In the genomic region with DNA sequence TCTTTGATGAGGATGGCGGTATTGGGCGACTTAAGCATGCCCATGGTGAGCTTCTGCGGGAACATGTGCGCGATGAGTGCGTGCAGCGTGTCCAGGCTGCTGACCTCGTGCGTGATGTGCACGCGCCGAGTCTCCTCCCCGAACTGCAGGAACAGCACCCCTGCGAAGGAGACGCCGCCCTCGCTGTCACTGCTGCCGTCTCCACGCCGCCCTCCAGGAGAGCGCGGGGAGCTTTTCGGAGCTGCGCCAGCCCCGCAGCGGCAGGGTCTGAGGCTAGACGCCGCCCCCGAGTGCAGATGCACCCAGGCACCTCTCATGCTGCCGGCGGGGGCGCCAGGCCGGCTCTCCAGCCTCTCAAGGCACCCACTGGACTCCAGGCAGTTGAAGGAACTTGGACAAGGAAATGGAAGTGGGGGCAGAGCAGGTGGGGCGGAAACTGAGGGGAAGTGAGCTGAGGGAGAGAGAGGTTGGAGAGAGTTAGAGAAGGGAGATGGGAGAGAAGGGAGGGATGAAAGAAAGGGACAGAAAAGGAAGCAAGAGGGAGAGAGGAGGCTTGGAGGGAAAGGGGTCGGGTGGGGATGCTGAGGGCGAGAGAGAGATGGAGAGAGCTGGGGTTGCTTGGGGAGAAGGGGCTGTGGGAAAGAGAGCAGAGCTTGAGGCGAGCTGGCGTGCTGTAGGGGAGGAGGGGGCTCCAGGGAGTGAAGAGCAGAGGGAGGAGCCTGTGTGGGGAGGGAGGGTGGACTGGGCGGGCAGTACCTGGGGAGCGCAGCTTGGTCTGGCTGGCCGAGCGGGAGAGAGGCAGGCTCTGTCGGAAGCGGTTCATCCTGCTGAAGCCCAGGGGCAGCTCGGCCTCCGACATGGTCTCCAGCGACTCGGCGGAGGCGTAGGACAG, we compare ENCODE assay signal across 17 cellular contexts. TPM values are rescaled to one million over a fixed set of nuclear protein-coding genes. Genes with fewer than 3 reads are reported as not detected.
A peak's percentile ranks its signal among the peaks of the same experiment; 100 is the strongest.
DNase-seq lines count a peak whose midpoint lies in the region; ATAC-seq and TF ChIP-seq lines count a peak whose summit lies in the region.
"Had no signal": no experiment of that assay in that cellular context is flagged by ENCODE, and none has a peak within 500 bp of the region (broad histone marks: within the 10 kb centered on the region; RNA-seq: fewer than 3 reads in every experiment).

No MANE protein-coding gene starts in this region.

- H3K9ac ChIP-seq in BLaER1 (no peak overlapping the region), HUES48 (ENCODE audit: low read depth, low read length) (no peak overlapping the region)

- no peak for ATAC-seq in GM19397 (IDR thresholded peaks at IDR 0.05; ENCODE audit: unreplicated experiment)
- ATAC-seq: HepG2 had no signal

- H3K36me3 ChIP-seq in BLaER1 (no peaks in the 10 kb centered on the region), HUES48 (ENCODE audit: control insufficient read depth, insufficient read depth, low read length) (no peaks in the 10 kb centered on the region)
- H3K36me3 ChIP-seq: colonic mucosa, upper lobe of left lung had no signal

- peak overlapping the region; percentile 39 for H3K4me2 ChIP-seq in BLaER1

- TF ChIP-seq CTCF in dorsolateral prefrontal cortex (IDR thresholded peaks at IDR 0.05 in 54 of 56, conservative IDR thresholded peaks at IDR 0.05 in 2 of 56; ENCODE audit: low read depth in 1 of 56, partially characterized antibody in 56 of 56), result no peak

- H3K27ac ChIP-seq in BLaER1 (no peak overlapping the region), HUES48 (ENCODE audit: low read depth, low read length) (no peak overlapping the region), dorsolateral prefrontal cortex (peak overlapping the region in 58 of 59 donors; percentile 43 to 99 (median 97))
- H3K27ac ChIP-seq: colonic mucosa, upper lobe of left lung had no signal

- H3K4me3 ChIP-seq in BLaER1 (0 out of 2 replicates have a peak overlapping the region, but pooled peaks have one; percentile 18), HUES48 (ENCODE audit: low read depth, low read length) (peak overlapping the region; percentile 65), dorsolateral prefrontal cortex (peak overlapping the region in 1 of 59 donors; percentile 30)
- H3K4me3 ChIP-seq: colonic mucosa, upper lobe of left lung had no signal

- 0 out of 2 replicates have a peak, but pooled peaks cover 10% of the 10 kb centered on the region for H3K9me3 ChIP-seq in BLaER1
- H3K9me3 ChIP-seq in HUES48 (ENCODE audit: control insufficient read depth, insufficient read depth, low read length), result no peaks in the 10 kb centered on the region
- H3K9me3 ChIP-seq: colonic mucosa, upper lobe of left lung had no signal

- intact Hi-C loops in dorsolateral prefrontal cortex (cut with DNase I), result no loop called here

- DNase-seq in dorsolateral prefrontal cortex, result peak in 1 of 10 donors; percentile 83
- DNase-seq in islet precursor cell, result peak; percentile 88
- DNase-seq in NCI-H1436 treated with DMSO at 0.1 percent for 48 hours (lab: John Stamatoyannopoulos, UW), result no peak
- no peak for DNase-seq in activated CD4-positive, alpha-beta T cell treated with anti-CD3 and anti-CD28 coated beads, Interleukin-2, amount 50 U/mL, for 4 hours
- DNase-seq in NCI-H1048 (lab: John Stamatoyannopoulos, UW), result no peak
- DNase-seq: activated CD4-positive, alpha-beta T cell treated with anti-CD3 and anti-CD28 coated beads for 1 hour; activated CD8-positive, alpha-beta memory T cell treated with anti-CD3 and anti-CD28 coated beads, Interleukin-2, amount 50 U/mL, for 48 hours; colonic mucosa; MM.1S; NK-92 treated with Interleukin-12 subunit alpha and Interleukin-12 subunit beta, amount 100 ng/mL, for 24 hours; occipital lobe; stimulated activated CD4-positive, alpha-beta T cell treated with anti-CD3 and anti-CD28 coated beads, Interleukin-2, amount 100 ng/mL, for 48 hours had no signal

- H3K27me3 ChIP-seq in BLaER1 (peaks cover 99% of the 10 kb centered on the region), HUES48 (ENCODE audit: control insufficient read depth, insufficient read depth, low read length) (peaks cover 100% of the 10 kb centered on the region), dorsolateral prefrontal cortex (peaks cover 0 to 13% (median 0%) of the 10 kb centered on the region in 45 donors)

- peaks cover 58% of the 10 kb centered on the region for H4K20me1 ChIP-seq in BLaER1

- H3K4me1 ChIP-seq in BLaER1 (peaks cover 39% of the 10 kb centered on the region), HUES48 (ENCODE audit: control insufficient read depth, insufficient read depth, low read length) (peaks cover 34% of the 10 kb centered on the region)

RNA-seq across cellular contexts. Expression of a gene that starts 42.1 kb away (rescaled TPM):
- total RNA-seq in dorsolateral prefrontal cortex, result 100 to 1,000 TPM in 111 of 120 experiments, 10 to 100 TPM in 9; 80.9 to 338 (median 151) TPM

Comparison
In these comparisons a context has a peak if more than half of its experiments do, and no peak if none do; other contexts are left out.
1. H3K27ac ChIP-seq: peak in dorsolateral prefrontal cortex (58 of 59); none in BLaER1 (single experiment) and HUES48 (single experiment).